ENCODE assay signal across 23 cellular contexts in the genomic region with DNA sequence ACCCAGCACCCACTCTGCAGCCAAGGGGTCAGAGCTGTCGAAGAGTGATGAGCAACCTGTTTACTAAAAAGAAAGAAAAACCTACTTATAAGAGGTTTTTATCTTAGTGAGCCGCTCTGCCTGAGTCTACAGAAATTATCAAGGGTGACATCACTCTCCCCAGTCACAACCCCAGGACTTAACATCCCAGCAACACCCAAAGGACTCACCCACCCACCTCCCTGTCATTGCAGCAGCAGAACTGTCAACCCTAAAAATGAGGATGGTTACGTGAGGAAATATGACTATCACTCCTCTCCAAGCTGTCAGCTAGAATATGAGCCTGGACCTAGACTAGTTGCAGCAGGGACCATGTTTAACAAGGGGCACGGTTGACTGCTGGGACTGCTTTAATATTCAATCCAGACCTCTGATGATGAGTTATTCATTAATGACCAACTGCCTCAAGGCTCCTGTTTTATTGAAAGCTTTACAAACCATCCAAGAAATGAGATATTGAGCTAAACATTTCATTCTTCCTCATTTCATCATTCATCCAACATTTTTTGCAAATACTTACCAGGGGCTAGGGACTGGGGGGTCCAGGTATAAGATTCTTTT.
"Had no signal": no experiment of that assay in that cellular context is flagged by ENCODE, and none has a peak within 500 bp of the region (broad histone marks: within the 10 kb centered on the region; RNA-seq: fewer than 3 reads in every experiment).

No MANE protein-coding gene starts in this region.

- H3K27me3 ChIP-seq: Peyer's patch had no signal

- DNase-seq: activated CD4-positive, alpha-beta T cell treated with anti-CD3 and anti-CD28 coated beads for 48 hours; activated CD4-positive, alpha-beta T cell treated with anti-CD3 and anti-CD28 coated beads, Interleukin-2, amount 50 U/mL, for 4 hours; activated CD8-positive, alpha-beta memory T cell treated with anti-CD3 and anti-CD28 coated beads, Interleukin-2, amount 50 U/mL, for 48 hours; activated CD8-positive, alpha-beta T cell treated with anti-CD3 and anti-CD28 coated beads, Interleukin-2, amount 10 ng/mL, durations not matched to agents 7 days and 5 days; activated naive CD4-positive, alpha-beta T cell treated with anti-CD3 and anti-CD28 coated beads, Interleukin-2, amount 50 U/mL, for 16 hours; activated naive CD8-positive, alpha-beta T cell treated with anti-CD3 and anti-CD28 coated beads, Interleukin-2, amount 10 ng/mL, durations not matched to agents 7 days and 5 days; activated T-cell treated with anti-CD3 and anti-CD28 coated beads, Interleukin-2, amount 50 U/mL, for 1 hour; adrenal gland; Kasumi-1; KBM-7; NCI-H1092; NCI-H1417 treated with DMSO at 0.1 percent for 48 hours; NCI-H187; NCI-H2081; NCI-H446; NCI-H524; Peyer's patch; SHP77; SW 1271 had no signal

- H3K4me1 ChIP-seq: adrenal gland, Peyer's patch, SJSA1 had no signal

- ATAC-seq: activated CD4-positive, CD25-positive, alpha-beta regulatory T cell treated with anti-CD3 and anti-CD28 coated beads, Interleukin-2, amount 50 U/mL, for 24 hours; activated CD8-positive, alpha-beta T cell treated with anti-CD3 and anti-CD28 coated beads, Interleukin-2, amount 10 ng/mL, durations not matched to agents 7 days and 5 days; SK-N-SH treated with all-trans-retinoic acid at 6 μM for 48 hours had no signal

- H3K4me3 Mint-ChIP-seq: activated CD8-positive, alpha-beta T cell treated with anti-CD3 and anti-CD28 coated beads, Interleukin-2, amount 10 ng/mL, durations not matched to agents 7 days and 5 days; activated naive CD8-positive, alpha-beta T cell treated with anti-CD3 and anti-CD28 coated beads, Interleukin-2, amount 10 ng/mL, durations not matched to agents 7 days and 5 days; T-helper 2 cell treated with Interferon-gamma antibody and Interleukin-4, amounts not matched to agents 5 μg/mL and 100 μg/mL, for 36 hours had no signal

- H3K36me3 ChIP-seq: adrenal gland, Peyer's patch, SJSA1 had no signal

- H3K9me3 ChIP-seq: adrenal gland, Peyer's patch, SJSA1 had no signal

- H3K27ac ChIP-seq: adrenal gland, Peyer's patch, SJSA1 had no signal

- H3K27ac Mint-ChIP-seq: activated CD8-positive, alpha-beta T cell treated with anti-CD3 and anti-CD28 coated beads, Interleukin-2, amount 10 ng/mL, durations not matched to agents 7 days and 5 days; activated naive CD8-positive, alpha-beta T cell treated with anti-CD3 and anti-CD28 coated beads, Interleukin-2, amount 10 ng/mL, durations not matched to agents 7 days and 5 days; T-helper 2 cell treated with Interferon-gamma antibody and Interleukin-4, amounts not matched to agents 5 μg/mL and 100 μg/mL, for 36 hours had no signal

- H3K9me3 Mint-ChIP-seq: activated naive CD8-positive, alpha-beta T cell treated with anti-CD3 and anti-CD28 coated beads, Interleukin-2, amount 10 ng/mL, durations not matched to agents 7 days and 5 days; T-helper 2 cell treated with Interferon-gamma antibody and Interleukin-4, amounts not matched to agents 5 μg/mL and 100 μg/mL, for 36 hours had no signal

- H3K36me3 Mint-ChIP-seq: activated naive CD8-positive, alpha-beta T cell treated with anti-CD3 and anti-CD28 coated beads, Interleukin-2, amount 10 ng/mL, durations not matched to agents 7 days and 5 days had no signal

- H3K4me1 Mint-ChIP-seq: activated naive CD8-positive, alpha-beta T cell treated with anti-CD3 and anti-CD28 coated beads, Interleukin-2, amount 10 ng/mL, durations not matched to agents 7 days and 5 days had no signal

- H3K4me3 ChIP-seq: adrenal gland, Peyer's patch, SJSA1 had no signal
